Comparison of ENCODE assay signal across 8 cellular contexts in genomic region chr12:49060237-49061156, GRCh38. TPM values are rescaled to one million over a fixed set of nuclear protein-coding genes. Genes with fewer than 3 reads are reported as not detected.
DNase-seq lines count a peak whose midpoint lies in the region; ATAC-seq and TF ChIP-seq lines count a peak whose summit lies in the region.

KMT2D (minus strand) TSS chr12:49060794; CDS start chr12:49055324, 5,470 bp downstream.

- DNase-seq in GM12865 (ENCODE audit: low read depth), result peak; percentile 98
- peak; percentile 90 for DNase-seq in NCI-H2107 treated with DMSO at 0.1 percent for 48 hours (lab: John Stamatoyannopoulos, UW; ENCODE audit: unreplicated experiment)
- peak; percentile 91 for DNase-seq in UCSD-AML1 (lab: John Stamatoyannopoulos, UW; ENCODE audit: unreplicated experiment)
- DNase-seq in skeletal muscle cell (ENCODE audit: low read depth), result peak; percentile 92
- no peak for DNase-seq in cortex of kidney (lab: John Stamatoyannopoulos, UW)

- no peaks in the 10 kb centered on the region for H3K36me3 Mint-ChIP-seq in brain

- H3K27ac Mint-ChIP-seq in brain, result peak within 1 kb of the TSS; percentile 89 to 99 (median 99)

- no peaks in the 10 kb centered on the region for H3K9me3 Mint-ChIP-seq in brain

- H3K4me3 ChIP-seq in GM12865 (ENCODE audit: low read depth, low read length) (peak within 1 kb of the TSS; percentile 72), iPS-11a (ENCODE audit: low read depth, low read length) (peak within 1 kb of the TSS; percentile 91), skeletal muscle cell (ENCODE audit: low read depth, low read length) (peak within 1 kb of the TSS; percentile 95)

- peak; percentile 8 for TF ChIP-seq CTCF in GM12865 (IDR thresholded peaks at IDR 0.05; ENCODE audit: insufficient read depth, low read depth, low read length, missing control alignments)
- peak; percentile 40 to 61 for TF ChIP-seq CTCF in brain (conservative IDR thresholded peaks at IDR 0.05)

- H3K4me1 Mint-ChIP-seq in brain, result peaks cover 52% of the 10 kb centered on the region

- ATAC-seq in HG02970 (IDR thresholded peaks at IDR 0.05; ENCODE audit: low FRiP score, unreplicated experiment), result peak; percentile 57

- peak within 1 kb of the TSS; percentile 95 to 97 (median 96) for H3K4me3 Mint-ChIP-seq in brain

- H3K27me3 Mint-ChIP-seq in brain, result peaks cover 11% of the 10 kb centered on the region

RNA-seq across cellular contexts. Expression of gene KMT2D, which starts in this region (rescaled TPM):
- polyA plus RNA-seq in brain (ENCODE audit: insufficient read depth, low read depth, low replicate concordance), result 32.0 TPM
